ENCODE assay signal across 26 cellular contexts in genomic region chr19:35889370-35890112, GRCh38. TPM values are rescaled to one million over a fixed set of nuclear protein-coding genes. Genes with fewer than 3 reads are reported as not detected.
DNase-seq lines count a peak whose midpoint lies in the region; ATAC-seq, FAIRE-seq and TF ChIP-seq lines count a peak whose summit lies in the region.
"Had no signal": no experiment of that assay in that cellular context is flagged by ENCODE, and none has a peak within 500 bp of the region (broad histone marks: within the 10 kb centered on the region; RNA-seq: fewer than 3 reads in every experiment).

No MANE protein-coding gene starts in this region.

- intact Hi-C loops in CD4-positive, alpha-beta T cell (cut with DNase I, micrococcal nuclease), result no loop called here
- intact Hi-C loops in K562 (cut with micrococcal nuclease), result no loop called here

- peaks cover 76% of the 10 kb centered on the region for H3K36me3 Mint-ChIP-seq in CD4-positive, alpha-beta T cell (ENCODE audit: low read depth)

- DNase-seq in CD4-positive, alpha-beta T cell, result no peak
- peak; percentile 29 for DNase-seq in H7
- no peak for DNase-seq in K562 (ENCODE audit: extremely low read depth in 1 of 4, low spot score in 3 of 4)
- no peak for DNase-seq in coronary artery (ENCODE audit: low spot score)
- no peak for DNase-seq in NCI-H2081 treated with DMSO at 0.1 percent for 48 hours (lab: John Stamatoyannopoulos, UW)
- no peak for DNase-seq in NOMO-1 treated with DMSO at 0.1 percent for 48 hours (lab: John Stamatoyannopoulos, UW; ENCODE audit: unreplicated experiment)
- DNase-seq: activated CD4-positive, alpha-beta T cell treated with anti-CD3 and anti-CD28 coated beads, Interleukin-2, amount 10 ng/mL, durations not matched to agents 24 days and 14 days; activated effector memory CD4-positive, alpha-beta T cell treated with Interleukin-2 at 50 U/mL for 16 hours; body of pancreas; DMS 273 treated with DMSO at 0.1 percent for 48 hours; effector CD4-positive, alpha-beta T cell; foreskin keratinocyte; Karpas-422; naive thymus-derived CD8-positive, alpha-beta T cell; NCI-H2171 treated with DMSO at 0.1 percent for 48 hours; NCI-H526 treated with DMSO at 0.1 percent for 48 hours; pancreas; spleen; stimulated activated CD4-positive, alpha-beta T cell treated with anti-CD3 and anti-CD28 coated beads, Interleukin-2, amount 100 ng/mL, for 48 hours; stimulated activated naive CD4-positive, alpha-beta T cell had no signal

- no peak overlapping the region for H3K27ac ChIP-seq in CD4-positive, alpha-beta T cell (ENCODE audit: low read depth, low read length)
- H3K27ac ChIP-seq in K562 (ENCODE audit: extremely low read depth, low read depth, low read length) (no peak overlapping the region), neutrophil (peak overlapping the region; percentile 61), coronary artery (no peak overlapping the region)
- H3K27ac ChIP-seq: body of pancreas, foreskin keratinocyte, pancreas, spleen had no signal

- H3K4me3 ChIP-seq in H7 (ENCODE audit: insufficient read depth, low read depth, low read length) (no peak overlapping the region), K562 (no peak overlapping the region), neutrophil (ENCODE audit: low read depth in 1 of 2, low read length in 1 of 2) (no peak overlapping the region), coronary artery (no peak overlapping the region)
- H3K4me3 ChIP-seq: body of pancreas, pancreas, spleen had no signal

- peaks cover 0 to 5% of the 10 kb centered on the region in 2 experiments; a peak in 1 of 5 replicates for H3K4me1 ChIP-seq in K562 (replicated peaks in 1 of 2; ENCODE audit: control insufficient read depth in 2 of 2, insufficient read depth in 2 of 2, low read length in 2 of 2)
- H3K4me1 ChIP-seq in neutrophil (ENCODE audit: control insufficient read depth in 1 of 2, insufficient read depth in 1 of 2, low read depth in 1 of 2, low read length in 1 of 2), result no peaks in the 10 kb centered on the region
- H3K4me1 ChIP-seq: body of pancreas, foreskin keratinocyte, pancreas had no signal

- H3K36me3 ChIP-seq in H7 (replicated peaks; ENCODE audit: control insufficient read depth, insufficient read depth, low read length) (peaks cover 17% of the 10 kb centered on the region), K562 (ENCODE audit: control insufficient read depth, insufficient read depth, low read length) (peaks cover 38% of the 10 kb centered on the region; the same call in 2 of the 3 replicates), neutrophil (peaks cover 88% of the 10 kb centered on the region)

- H3K9ac ChIP-seq in K562 (ENCODE audit: insufficient read depth in 1 of 2, low read depth in 2 of 2, low read length in 2 of 2), result no peak overlapping the region

- H3K27ac Mint-ChIP-seq in CD4-positive, alpha-beta T cell, result peak overlapping the region; percentile 49
- H3K27ac Mint-ChIP-seq: T-helper 1 cell treated with Interleukin-12 subunit alpha and Interleukin-12 subunit beta and Interleukin-4 antibody, amounts not matched to agents 30 μg/mL and 1 μg/mL, for 36 hours had no signal

- no peak for TF ChIP-seq POLR2A in K562 (conservative IDR thresholded peaks at IDR 0.05)

- TF ChIP-seq CTCF in CD4-positive, alpha-beta T cell (IDR thresholded peaks at IDR 0.05), result no peak
- TF ChIP-seq CTCF in K562 (IDR thresholded peaks at IDR 0.05 in 2 of 3, conservative IDR thresholded peaks at IDR 0.05 in 1 of 3; ENCODE audit: insufficient read depth in 2 of 3, low read depth in 1 of 3, low read length in 3 of 3) (no peak), neutrophil (IDR thresholded peaks at IDR 0.05) (no peak), coronary artery (IDR thresholded peaks at IDR 0.05) (no peak)

- CTCF ChIA-PET in CD4-positive, alpha-beta T cell (lab: Charles Lee), result interaction anchor here (0.6 kb wide), 1 partner anchor 52 kb away, joined by 3 read pairs; no protein-coding TSS in a partner anchor
- CTCF ChIA-PET in K562 (lab: Yijun Ruan, JAX; ENCODE audit: low intra/inter-chr PET ratio), result no interaction called here

- peaks cover 11% of the 10 kb centered on the region for H3K4me1 Mint-ChIP-seq in CD4-positive, alpha-beta T cell (ENCODE audit: low read depth)

- no peak for FAIRE-seq in K562 (lab: Jason Lieb, UNC)
- FAIRE-seq: pancreas had no signal

- no peaks in the 10 kb centered on the region for H3K79me2 ChIP-seq in K562 (ENCODE audit: control insufficient read depth, insufficient read depth, low read length)

- ATAC-seq in CD4-positive, alpha-beta T cell (ENCODE audit: poor library complexity), result no peak
- ATAC-seq in K562, result no peak
- ATAC-seq: body of pancreas; foreskin keratinocyte; left lobe of liver; naive thymus-derived CD8-positive, alpha-beta T cell; pancreas had no signal

- WGBS in K562 (ENCODE audit: insufficient coverage, low coverage, missing lambda C conversion rate), result 93% methylated on average over 16 of the region's 18 CpGs

- no peaks in the 10 kb centered on the region for H3K9me3 ChIP-seq in CD4-positive, alpha-beta T cell (ENCODE audit: control insufficient read depth, low read length)
- no peaks in the 10 kb centered on the region for H3K9me3 ChIP-seq in K562 (replicated peaks; ENCODE audit: control insufficient read depth, insufficient read depth, low read depth, low read length)
- peaks cover 7% of the 10 kb centered on the region for H3K9me3 ChIP-seq in neutrophil
- H3K9me3 ChIP-seq: body of pancreas, pancreas, spleen had no signal

- H3K27me3 Mint-ChIP-seq in CD4-positive, alpha-beta T cell, result no peaks in the 10 kb centered on the region
- H3K27me3 Mint-ChIP-seq: activated CD4-positive, alpha-beta T cell treated with anti-CD3 and anti-CD28 coated beads, Interleukin-2, amount 10 ng/mL, durations not matched to agents 24 days and 14 days; CD4-positive, alpha-beta memory T cell; naive thymus-derived CD8-positive, alpha-beta T cell had no signal

- no peaks in the 10 kb centered on the region for H4K20me1 ChIP-seq in K562 (replicated peaks; ENCODE audit: control insufficient read depth, insufficient read depth, low read length)

- no peak overlapping the region for H3K4me2 ChIP-seq in K562 (ENCODE audit: insufficient read depth, low read length)

- H3K9me3 Mint-ChIP-seq in CD4-positive, alpha-beta T cell, result no peaks in the 10 kb centered on the region
- H3K9me3 Mint-ChIP-seq: activated CD4-positive, alpha-beta T cell treated with anti-CD3 and anti-CD28 coated beads, Interleukin-2, amount 10 ng/mL, durations not matched to agents 24 days and 14 days; CD4-positive, alpha-beta memory T cell; naive thymus-derived CD8-positive, alpha-beta T cell; T-helper 1 cell treated with Interleukin-12 subunit alpha and Interleukin-12 subunit beta and Interleukin-4 antibody, amounts not matched to agents 30 μg/mL and 1 μg/mL, for 36 hours had no signal

- POLR2A ChIA-PET in CD4-positive, alpha-beta T cell (lab: Charles Lee), result no interaction called here
- POLR2A ChIA-PET in K562 (lab: Yijun Ruan, JAX), result no interaction called here

- no peak for TF ChIP-seq RAD21 in K562 (CRISPR knock-in tag; conservative IDR thresholded peaks at IDR 0.05 in 1 of 2, IDR thresholded peaks at IDR 0.05 in 1 of 2)

- no peaks in the 10 kb centered on the region for H3K9me1 ChIP-seq in K562 (ENCODE audit: control insufficient read depth, insufficient read depth, low read length)

- H3K4me3 Mint-ChIP-seq in CD4-positive, alpha-beta T cell, result no peak overlapping the region
- H3K4me3 Mint-ChIP-seq: activated CD4-positive, alpha-beta T cell treated with anti-CD3 and anti-CD28 coated beads, Interleukin-2, amount 10 ng/mL, durations not matched to agents 24 days and 14 days; CD4-positive, alpha-beta memory T cell; naive thymus-derived CD8-positive, alpha-beta T cell; T-helper 1 cell treated with Interleukin-12 subunit alpha and Interleukin-12 subunit beta and Interleukin-4 antibody, amounts not matched to agents 30 μg/mL and 1 μg/mL, for 36 hours had no signal

- H2AFZ ChIP-seq in K562 (ENCODE audit: low read depth, low read length), result no peak overlapping the region

- H3K27me3 ChIP-seq in CD4-positive, alpha-beta T cell (ENCODE audit: control insufficient read depth, insufficient read depth, low read length), result no peaks in the 10 kb centered on the region
- H3K27me3 ChIP-seq in H7 (ENCODE audit: control insufficient read depth, insufficient read depth, low read length) (no peaks in the 10 kb centered on the region), K562 (ENCODE audit: control insufficient read depth in 2 of 2, insufficient read depth in 2 of 2, low read length in 2 of 2) (no peaks in the 10 kb centered on the region), neutrophil (no peaks in the 10 kb centered on the region)
- H3K27me3 ChIP-seq: body of pancreas, foreskin keratinocyte, pancreas, spleen had no signal

- TF ChIP-seq EP300 in K562 (IDR thresholded peaks at IDR 0.05; ENCODE audit: low read length), result no peak

- BruUV-seq in K562 (replicated peaks; lab: Mats Ljungman, UMichigan), result no TSS peak

- in situ Hi-C loops in K562 (cut with MboI), result loop anchor here (5.0 kb wide), 1 partner anchor 43 kb away; no protein-coding TSS in a partner anchor

RNA-seq across cellular contexts. Expression of gene NFKBID, which starts 10.8 kb away (rescaled TPM):
- 10 to 100 TPM; 26.5 to 30.1 TPM for total RNA-seq in CD4-positive, alpha-beta T cell
- total RNA-seq in H7 (2014; rRNA removed; shearing (Covaris generic)), result 6.8 and 7.5 TPM in 2 replicates
- 15.7 and 63.9 TPM in 2 replicates for total RNA-seq in K562 (2011; cell fraction: chromatin; rRNA removed; ENCODE audit: low replicate concordance)
- 48.6 and 61.0 TPM in 2 replicates for total RNA-seq in K562 (2011; cell fraction: nucleolus; rRNA removed)
- 27.9 and 29.7 TPM in 2 replicates for total RNA-seq in K562 (2011; cell fraction: nucleoplasm; rRNA removed)
- total RNA-seq in K562 (2014; rRNA removed), result 8.9 and 12.9 TPM in 2 replicates
- 1.7 and 2.9 TPM in 2 replicates for total RNA-seq in K562 (2014; rRNA removed; fragmentation: Illumina TruSeq; extraction: Trizol)
- total RNA-seq in K562 (2015; rRNA removed; fragmentation: Illumina TruSeq; extraction: Trizol), result 6.6 and 7.1 TPM in 2 replicates
- 9.3 and 10.0 TPM in 2 replicates for total RNA-seq in K562 (2021)
- polyA plus RNA-seq in K562 (2011; rRNA removed), result 3.3 and 6.8 TPM in 2 replicates
- polyA plus RNA-seq in K562 (2011; cell fraction: cytosol; rRNA removed), result 5.3 and 6.4 TPM in 2 replicates
- 43.9 and 60.1 TPM in 2 replicates for polyA plus RNA-seq in K562 (2011; cell fraction: nucleus; rRNA removed)
- polyA plus RNA-seq in K562 (2012), result 2.7 and 5.6 TPM in 2 replicates
- polyA plus RNA-seq in K562 (2014; fragmentation: Illumina TruSeq; extraction: Trizol), result 3.6 and 4.1 TPM in 2 replicates
- under 1 TPM; 0.65 to 0.92 TPM for polyA plus RNA-seq in K562 (2014; fragmentation: Nextera tagmentation; extraction: Ambion mirVana)
- 6.3 and 8.9 TPM in 2 replicates for polyA plus RNA-seq in K562 (2014; rRNA removed)
- polyA minus RNA-seq in K562 (2011; rRNA and poly(A)+ RNA removed), result 3.2 and 6.3 TPM in 2 replicates
- 10.9 and 12.1 TPM in 2 replicates for polyA minus RNA-seq in K562 (2011; cell fraction: cytosol; rRNA and poly(A)+ RNA removed)
- polyA minus RNA-seq in K562 (2011; cell fraction: nucleus; rRNA and poly(A)+ RNA removed), result 20.7 and 27.1 TPM in 2 replicates

RNA-seq across cellular contexts. Expression of gene HCST, which starts 12.8 kb away (rescaled TPM):
- 10 to 100 TPM; 72.4 to 78.6 TPM for total RNA-seq in CD4-positive, alpha-beta T cell
- 2.4 and 2.8 TPM in 2 replicates for total RNA-seq in H7 (2014; rRNA removed; shearing (Covaris generic))
- 1.0 TPM in 1 of 2 replicates, not detected in the other for total RNA-seq in K562 (2011; cell fraction: chromatin; rRNA removed; ENCODE audit: low replicate concordance)
- total RNA-seq in K562 (2011; cell fraction: nucleolus; rRNA removed), result 1.7 and 2.2 TPM in 2 replicates
- 0.81 and 2.4 TPM in 2 replicates for total RNA-seq in K562 (2011; cell fraction: nucleoplasm; rRNA removed)
- total RNA-seq in K562 (2014; rRNA removed), result not detected in 2 replicates
- total RNA-seq in K562 (2014; rRNA removed; fragmentation: Illumina TruSeq; extraction: Trizol), result 0.29 TPM in 1 of 2 replicates, not detected in the other
- total RNA-seq in K562 (2015; rRNA removed; fragmentation: Illumina TruSeq; extraction: Trizol), result 0.65 and 0.94 TPM in 2 replicates
- total RNA-seq in K562 (2021), result 0.47 and 1.6 TPM in 2 replicates
- 1.3 and 1.9 TPM in 2 replicates for polyA plus RNA-seq in K562 (2011; rRNA removed)
- 1.4 and 17.5 TPM in 2 replicates for polyA plus RNA-seq in K562 (2011; cell fraction: cytosol; rRNA removed)
- polyA plus RNA-seq in K562 (2011; cell fraction: nucleus; rRNA removed), result 0.86 and 1.3 TPM in 2 replicates
- polyA plus RNA-seq in K562 (2012), result 1.2 and 1.6 TPM in 2 replicates
- not detected in 2 replicates for polyA plus RNA-seq in K562 (2014; fragmentation: Illumina TruSeq; extraction: Trizol)
- polyA plus RNA-seq in K562 (2014; fragmentation: Nextera tagmentation; extraction: Ambion mirVana), result 1 to 10 TPM in 1 of 2 experiments, under 1 TPM in 1; 0.95 to 1.0 TPM
- polyA plus RNA-seq in K562 (2014; rRNA removed), result 1.1 and 1.9 TPM in 2 replicates
- polyA minus RNA-seq in K562 (2011; rRNA and poly(A)+ RNA removed), result 1.7 TPM in 1 of 2 replicates, not detected in the other
- 1.8 TPM in 1 of 2 replicates, not detected in the other for polyA minus RNA-seq in K562 (2011; cell fraction: cytosol; rRNA and poly(A)+ RNA removed)
- polyA minus RNA-seq in K562 (2011; cell fraction: nucleus; rRNA and poly(A)+ RNA removed), result not detected in 2 replicates
- total RNA-seq: HT1080 had no signal

RNA-seq across cellular contexts. Expression of gene TYROBP, which starts 18.6 kb away (rescaled TPM):
- 1 to 10 TPM; 6.0 to 7.6 TPM for total RNA-seq in CD4-positive, alpha-beta T cell
- not detected in 2 replicates for total RNA-seq in H7 (2014; rRNA removed; shearing (Covaris generic))
- not detected in 2 replicates for total RNA-seq in K562 (2011; cell fraction: chromatin; rRNA removed; ENCODE audit: low replicate concordance)
- total RNA-seq in K562 (2011; cell fraction: nucleolus; rRNA removed), result 0.83 TPM in 1 of 2 replicates, not detected in the other
- total RNA-seq in K562 (2011; cell fraction: nucleoplasm; rRNA removed), result 1.2 TPM in 1 of 2 replicates, not detected in the other
- total RNA-seq in K562 (2014; rRNA removed), result 0.86 and 2.0 TPM in 2 replicates
- 1.1 and 1.2 TPM in 2 replicates for total RNA-seq in K562 (2014; rRNA removed; fragmentation: Illumina TruSeq; extraction: Trizol)
- 8.2 and 9.8 TPM in 2 replicates for total RNA-seq in K562 (2015; rRNA removed; fragmentation: Illumina TruSeq; extraction: Trizol)
- total RNA-seq in K562 (2021), result 2.7 and 2.9 TPM in 2 replicates
- 2.9 and 11.1 TPM in 2 replicates for polyA plus RNA-seq in K562 (2011; rRNA removed)
- polyA plus RNA-seq in K562 (2011; cell fraction: cytosol; rRNA removed), result 9.4 and 12.1 TPM in 2 replicates
- polyA plus RNA-seq in K562 (2011; cell fraction: nucleus; rRNA removed), result 1.6 and 7.6 TPM in 2 replicates
- polyA plus RNA-seq in K562 (2012), result 14.6 and 22.6 TPM in 2 replicates
- 2.2 and 2.4 TPM in 2 replicates for polyA plus RNA-seq in K562 (2014; fragmentation: Illumina TruSeq; extraction: Trizol)
- polyA plus RNA-seq in K562 (2014; fragmentation: Nextera tagmentation; extraction: Ambion mirVana), result 1 to 10 TPM in 1 of 2 experiments, under 1 TPM in 1; 0.72 to 1.6 TPM
- polyA plus RNA-seq in K562 (2014; rRNA removed), result 3.4 and 8.1 TPM in 2 replicates
- 0.87 and 2.1 TPM in 2 replicates for polyA minus RNA-seq in K562 (2011; rRNA and poly(A)+ RNA removed)
- 6.5 TPM in 1 of 2 replicates, not detected in the other for polyA minus RNA-seq in K562 (2011; cell fraction: cytosol; rRNA and poly(A)+ RNA removed)
- polyA minus RNA-seq in K562 (2011; cell fraction: nucleus; rRNA and poly(A)+ RNA removed), result 1.6 TPM in 1 of 2 replicates, not detected in the other
- total RNA-seq: activated CD4-positive, alpha-beta T cell treated with anti-CD3 and anti-CD28 coated beads, Interleukin-2, amount 10 ng/mL, durations not matched to agents 24 days and 14 days; foreskin keratinocyte; HT1080; RPMI7951 had no signal
- polyA plus RNA-seq: foreskin keratinocyte had no signal

RNA-seq across cellular contexts. Expression of gene APLP1, which starts 21.2 kb away (rescaled TPM):
- not detected for total RNA-seq in CD4-positive, alpha-beta T cell
- 18.3 and 19.3 TPM in 2 replicates for total RNA-seq in H7 (2014; rRNA removed; shearing (Covaris generic))
- 3.3 and 19.3 TPM in 2 replicates for total RNA-seq in K562 (2011; cell fraction: chromatin; rRNA removed; ENCODE audit: low replicate concordance)
- total RNA-seq in K562 (2011; cell fraction: nucleolus; rRNA removed), result 8.6 and 11.2 TPM in 2 replicates
- 7.1 and 7.3 TPM in 2 replicates for total RNA-seq in K562 (2011; cell fraction: nucleoplasm; rRNA removed)
- total RNA-seq in K562 (2014; rRNA removed) (5.8 and 9.0 TPM in 2 replicates), K562 (2014; rRNA removed; fragmentation: Illumina TruSeq; extraction: Trizol) (2.3 and 3.0 TPM in 2 replicates), K562 (2015; rRNA removed; fragmentation: Illumina TruSeq; extraction: Trizol) (1.4 and 3.3 TPM in 2 replicates), K562 (2021) (6.9 and 9.9 TPM in 2 replicates)
- polyA plus RNA-seq in K562 (2011; rRNA removed) (4.7 and 8.9 TPM in 2 replicates), K562 (2014; fragmentation: Illumina TruSeq; extraction: Trizol) (6.6 and 7.8 TPM in 2 replicates), K562 (2014; fragmentation: Nextera tagmentation; extraction: Ambion mirVana) (under 1 TPM; 0.69 to 0.87 TPM), K562 (2014; rRNA removed) (6.0 and 8.2 TPM in 2 replicates)
- 6.1 and 8.3 TPM in 2 replicates for polyA plus RNA-seq in K562 (2011; cell fraction: cytosol; rRNA removed)
- polyA plus RNA-seq in K562 (2011; cell fraction: nucleus; rRNA removed), result 16.1 and 16.8 TPM in 2 replicates
- 8.7 and 13.6 TPM in 2 replicates for polyA plus RNA-seq in K562 (2012)
- polyA minus RNA-seq in K562 (2011; rRNA and poly(A)+ RNA removed), result 1.1 and 1.4 TPM in 2 replicates
- 2.1 and 4.9 TPM in 2 replicates for polyA minus RNA-seq in K562 (2011; cell fraction: cytosol; rRNA and poly(A)+ RNA removed)
- polyA minus RNA-seq in K562 (2011; cell fraction: nucleus; rRNA and poly(A)+ RNA removed), result 4.7 and 6.4 TPM in 2 replicates
- total RNA-seq: CD4-positive, alpha-beta memory T cell; naive thymus-derived CD8-positive, alpha-beta T cell had no signal
- polyA plus RNA-seq: naive thymus-derived CD8-positive, alpha-beta T cell had no signal

RNA-seq across cellular contexts. Expression of gene KIRREL2, which starts 32.8 kb away (rescaled TPM):
- under 1 TPM in 1 of 2 experiments, not detected in 1; 0.14 TPM for total RNA-seq in CD4-positive, alpha-beta T cell
- total RNA-seq in H7 (2014; rRNA removed; shearing (Covaris generic)), result 0.55 and 0.92 TPM in 2 replicates
- total RNA-seq in K562 (2011; cell fraction: chromatin; rRNA removed; ENCODE audit: low replicate concordance), result 0.42 TPM in 1 of 2 replicates, not detected in the other
- 0.26 and 0.50 TPM in 2 replicates for total RNA-seq in K562 (2011; cell fraction: nucleolus; rRNA removed)
- total RNA-seq in K562 (2011; cell fraction: nucleoplasm; rRNA removed), result 0.15 and 0.23 TPM in 2 replicates
- total RNA-seq in K562 (2014; rRNA removed) (not detected in 2 replicates), K562 (2014; rRNA removed; fragmentation: Illumina TruSeq; extraction: Trizol) (not detected in 2 replicates), K562 (2015; rRNA removed; fragmentation: Illumina TruSeq; extraction: Trizol) (0.04 and 0.07 TPM in 2 replicates), K562 (2021) (0.09 and 0.16 TPM in 2 replicates)
- polyA plus RNA-seq in K562 (2011; rRNA removed) (0.08 and 0.10 TPM in 2 replicates), K562 (2014; fragmentation: Illumina TruSeq; extraction: Trizol) (0.04 TPM in 1 of 2 replicates, not detected in the other), K562 (2014; fragmentation: Nextera tagmentation; extraction: Ambion mirVana) (under 1 TPM in 1 of 2 experiments, not detected in 1; 0.01 TPM), K562 (2014; rRNA removed) (0.11 and 0.12 TPM in 2 replicates)
- 0.07 and 0.13 TPM in 2 replicates for polyA plus RNA-seq in K562 (2011; cell fraction: cytosol; rRNA removed)
- polyA plus RNA-seq in K562 (2011; cell fraction: nucleus; rRNA removed), result 0.22 and 0.41 TPM in 2 replicates
- polyA plus RNA-seq in K562 (2012), result 0.05 and 0.11 TPM in 2 replicates
- 0.07 TPM in 1 of 2 replicates, not detected in the other for polyA minus RNA-seq in K562 (2011; rRNA and poly(A)+ RNA removed)
- not detected in 2 replicates for polyA minus RNA-seq in K562 (2011; cell fraction: cytosol; rRNA and poly(A)+ RNA removed)
- polyA minus RNA-seq in K562 (2011; cell fraction: nucleus; rRNA and poly(A)+ RNA removed), result 0.13 TPM in 1 of 2 replicates, not detected in the other
- total RNA-seq: CD4-positive, alpha-beta memory T cell; HT1080; RPMI7951 had no signal

Comparison
In these comparisons a context has a peak if more than half of its experiments do, and no peak if none do; other contexts are left out.
1. RNA of gene HCST, which starts 12.8 kb away (total RNA-seq): 72.4 to 78.6 TPM in CD4-positive, alpha-beta T cell; 2.4 to 2.8 TPM in H7 and 0.29 to 2.4 TPM in K562; every median in the first group is over 10 times any median in the second.